Comparison of ENCODE assay signal across 25 cellular contexts in genomic region chr17:74795327-74796020, GRCh38.
"Had no signal": no experiment of that assay in that cellular context is flagged by ENCODE, and none has a peak within 500 bp of the region (broad histone marks: within the 10 kb centered on the region; RNA-seq: fewer than 3 reads in every experiment).

No MANE protein-coding gene starts in this region.

- H3K4me3 ChIP-seq: SK-N-MC had no signal

- DNase-seq: activated CD4-positive, alpha-beta memory T cell treated with anti-CD3 and anti-CD28 coated beads, Interleukin-2, amount 10 ng/mL, durations not matched to agents 7 days and 5 days; activated CD4-positive, alpha-beta T cell treated with anti-CD3 and anti-CD28 coated beads, Interleukin-2, amount 10 ng/mL, durations not matched to agents 7 days and 5 days; activated CD4-positive, CD25-positive, alpha-beta regulatory T cell; activated gamma-delta T cell; activated naive CD4-positive, alpha-beta T cell treated with anti-CD3 and anti-CD28 coated beads for 36 hours; activated T-cell treated with anti-CD3 and anti-CD28 coated beads for 4 hours; activated T-cell treated with anti-CD3 and anti-CD28 coated beads, Interleukin-2, amount 50 U/mL, for 48 hours; aorta; Kasumi-1; NCI-H1105 treated with DMSO at 0.1 percent for 48 hours; NCI-H1436 treated with DMSO at 0.1 percent for 48 hours; NCI-H1930; NCI-H345; NCI-H510A; NCI-H526 treated with DMSO at 0.1 percent for 48 hours; NCI-H82; OCI-M1; RPMI8226; T-cell; T-helper 2 cell had no signal

- H3K27ac ChIP-seq: SK-N-MC, VCaP had no signal

- ATAC-seq: activated T-helper 17 cell treated with anti-CD3 and anti-CD28 coated beads, Interleukin-2, amount 50 U/mL, for 72 hours; Panc1; Right ventricle myocardium inferior; T-cell had no signal
